29 cellular contexts compared by ENCODE assay signal in the genomic region with DNA sequence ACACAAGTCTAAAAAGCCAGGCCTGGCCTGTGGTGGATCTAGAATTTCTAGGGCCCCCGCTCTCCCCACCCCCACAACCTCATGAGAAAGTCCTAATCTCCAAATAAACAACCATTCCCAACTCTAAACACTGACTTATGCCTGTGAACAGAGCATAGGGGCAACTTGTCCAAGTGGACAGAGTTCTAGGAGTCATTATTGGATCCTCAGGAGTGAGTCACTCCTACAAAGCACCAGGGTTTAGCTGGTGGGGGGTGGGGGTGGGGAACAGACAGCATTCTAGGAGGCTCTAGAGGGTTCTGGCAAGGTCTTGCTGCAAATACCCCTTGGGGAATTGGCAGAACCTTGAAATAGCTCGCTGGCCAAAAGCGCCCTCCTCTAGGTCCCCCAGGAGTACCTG.
DNase-seq lines count a peak whose midpoint lies in the region; ATAC-seq and TF ChIP-seq lines count a peak whose summit lies in the region.
"Had no signal": no experiment of that assay in that cellular context is flagged by ENCODE, and none has a peak within 500 bp of the region (broad histone marks: within the 10 kb centered on the region; RNA-seq: fewer than 3 reads in every experiment).

No MANE protein-coding gene starts in this region.

- peak overlapping the region; percentile 35 for H3K18ac ChIP-seq in neuronal stem cell (ENCODE audit: low read length)

- no peaks in the 10 kb centered on the region for H3K36me3 ChIP-seq in BLaER1 treated with 17β-estradiol and CSF1 and Interleukin-3, amounts not matched to agents 10 nM and 100 nM
- H3K36me3 ChIP-seq in MG63 (no peaks in the 10 kb centered on the region), neuronal stem cell (replicated peaks in 1 of 2; ENCODE audit: control insufficient read depth in 2 of 2, insufficient read depth in 2 of 2, low read length in 2 of 2) (no peaks in the 10 kb centered on the region), MM.1S (replicated peaks; ENCODE audit: insufficient read depth, low read length) (no peaks in the 10 kb centered on the region)
- H3K36me3 ChIP-seq: ascending aorta, BE2C, HAP-1, heart left ventricle, sigmoid colon, tibial nerve had no signal

- no peaks in the 10 kb centered on the region for H3K27me3 ChIP-seq in BLaER1 treated with 17β-estradiol and CSF1 and Interleukin-3, amounts not matched to agents 10 nM and 100 nM
- H3K27me3 ChIP-seq in MG63 (no peaks in the 10 kb centered on the region), neuronal stem cell (ENCODE audit: control insufficient read depth in 3 of 3, insufficient read depth in 3 of 3, low read depth in 1 of 3, low read length in 3 of 3) (no peaks in the 10 kb centered on the region), MM.1S (replicated peaks; ENCODE audit: insufficient read depth, low read length) (no peaks in the 10 kb centered on the region)
- H3K27me3 ChIP-seq: ascending aorta, BE2C, sigmoid colon had no signal

- no peak overlapping the region for H3K9ac ChIP-seq in BLaER1 treated with 17β-estradiol and CSF1 and Interleukin-3, amounts not matched to agents 10 nM and 100 nM
- H3K9ac ChIP-seq in neuronal stem cell (ENCODE audit: low read depth, low read length, poor library complexity), result no peak overlapping the region
- no peak overlapping the region for H3K9ac ChIP-seq in MM.1S (ENCODE audit: low read length)

- TF ChIP-seq CTCF in fibroblast of villous mesenchyme (IDR thresholded peaks at IDR 0.05; ENCODE audit: insufficient read depth, low read depth, low read length) (no peak), MM.1S (IDR thresholded peaks at IDR 0.05; ENCODE audit: low read length) (no peak)

- H2BK120ac ChIP-seq in neuronal stem cell (ENCODE audit: low read depth, low read length), result no peak overlapping the region

- no peak overlapping the region for H3K4ac ChIP-seq in neuronal stem cell (ENCODE audit: low read length)

- no peaks in the 10 kb centered on the region for H3F3A ChIP-seq in MM.1S (ENCODE audit: insufficient read depth, low read length)

- peak overlapping the region in 1 of 11 experiments; percentile 6; a peak in 1 of 22 replicates for H3K27ac ChIP-seq in BLaER1 treated with 17β-estradiol and CSF1 and Interleukin-3, amounts not matched to agents 10 nM and 100 nM
- H3K27ac ChIP-seq in neuronal stem cell (replicated peaks; ENCODE audit: low read length) (no peak overlapping the region), MM.1S (ENCODE audit: low read length) (no peak overlapping the region)
- H3K27ac ChIP-seq: ascending aorta, heart left ventricle, sigmoid colon, tibial nerve had no signal

- no peak overlapping the region for H3K23ac ChIP-seq in neuronal stem cell (ENCODE audit: low read depth, low read length, poor library complexity)

- no peak overlapping the region for H2BK5ac ChIP-seq in neuronal stem cell (ENCODE audit: low read length)

- no peak overlapping the region for H2BK15ac ChIP-seq in neuronal stem cell (ENCODE audit: low read length)

- H3K4me3 ChIP-seq in BLaER1 treated with 17β-estradiol and CSF1 and Interleukin-3, amounts not matched to agents 10 nM and 100 nM, result no peak overlapping the region
- H3K4me3 ChIP-seq in MG63, result no peak overlapping the region
- H3K4me3 ChIP-seq in fibroblast of villous mesenchyme (ENCODE audit: low read depth, low read length), result no peak overlapping the region
- no peak overlapping the region for H3K4me3 ChIP-seq in neuronal stem cell (ENCODE audit: low read length in 2 of 2)
- no peak overlapping the region for H3K4me3 ChIP-seq in MM.1S (ENCODE audit: low read length)
- H3K4me3 ChIP-seq: ascending aorta, HAP-1, heart left ventricle, lung, sigmoid colon, tibial nerve had no signal

- no peaks in the 10 kb centered on the region for H3K9me2 ChIP-seq in MM.1S (replicated peaks; ENCODE audit: insufficient read depth, low read length)

- no peak overlapping the region for H2BK12ac ChIP-seq in neuronal stem cell (ENCODE audit: low read length)

- H2AK5ac ChIP-seq in neuronal stem cell (ENCODE audit: low read depth, low read length), result no peak overlapping the region

- ATAC-seq in HG02970 (IDR thresholded peaks at IDR 0.05; ENCODE audit: low FRiP score, unreplicated experiment), result no peak
- ATAC-seq: heart left ventricle had no signal

- no peaks in the 10 kb centered on the region for H3K79me1 ChIP-seq in neuronal stem cell (ENCODE audit: low read depth, low read length)

- H3K79me2 ChIP-seq in MM.1S (ENCODE audit: low read length), result no peaks in the 10 kb centered on the region

- H4K20me1 ChIP-seq in BLaER1 treated with 17β-estradiol and CSF1 and Interleukin-3, amounts not matched to agents 10 nM and 100 nM, result no peaks in the 10 kb centered on the region
- no peaks in the 10 kb centered on the region for H4K20me1 ChIP-seq in MM.1S (ENCODE audit: insufficient read depth, low read length)

- no peak overlapping the region for H3K14ac ChIP-seq in neuronal stem cell (ENCODE audit: low read length)

- H2AFZ ChIP-seq in neuronal stem cell (ENCODE audit: low read length) (peak overlapping the region; percentile 64), MM.1S (ENCODE audit: low read length) (no peak overlapping the region)

- no peak overlapping the region for H4K91ac ChIP-seq in neuronal stem cell (ENCODE audit: low read depth, low read length, poor library complexity)

- DNase-seq in MG63 (peak; percentile 27), fibroblast of villous mesenchyme (ENCODE audit: low read depth) (peak; percentile 47), neuronal stem cell (ENCODE audit: low spot score) (no peak), NCI-H187 treated with DMSO at 0.1 percent for 48 hours (lab: John Stamatoyannopoulos, UW) (no peak), MM.1S (no peak), NCI-H526 (lab: John Stamatoyannopoulos, UW) (no peak)
- DNase-seq: activated B cell treated with CpG ODN at 0.5 μM for 24 hours; activated CD4-positive, alpha-beta T cell treated with anti-CD3 and anti-CD28 coated beads, Interleukin-2, amount 50 U/mL, for 1 hour; activated effector memory CD4-positive, alpha-beta T cell treated with anti-CD3 and anti-CD28 coated beads, Interleukin-2, amount 50 U/mL, for 16 hours; activated naive CD8-positive, alpha-beta T cell treated with anti-CD3 and anti-CD28 coated beads, Interleukin-2, amount 10 ng/mL, durations not matched to agents 7 days and 5 days; activated T-cell treated with anti-CD3 and anti-CD28 coated beads, Interleukin-2, amount 50 U/mL, for 24 hours; BE2C; foreskin melanocyte; NCI-H1092 treated with DMSO at 0.1 percent for 48 hours; NCI-H1694 treated with DMSO at 0.1 percent for 48 hours; NCI-H2171; NCI-H524; OCI-M1; sigmoid colon; stimulated activated CD4-positive, alpha-beta T cell treated with anti-CD3 and anti-CD28 coated beads, Interleukin-15, amount 100 ng/mL, for 24 hours; stimulated activated CD4-positive, alpha-beta T cell treated with anti-CD3 and anti-CD28 coated beads, Interleukin-4, amount 100 ng/mL, for 4 hours; T-helper 1 cell had no signal

- no peak overlapping the region for H4K8ac ChIP-seq in neuronal stem cell (ENCODE audit: low read depth, low read length)

- H3K4me1 ChIP-seq in BLaER1 treated with 17β-estradiol and CSF1 and Interleukin-3, amounts not matched to agents 10 nM and 100 nM, result peaks cover 6 to 53% (median 45%) of the 10 kb centered on the region in 10 experiments
- H3K4me1 ChIP-seq in neuronal stem cell (ENCODE audit: control insufficient read depth in 2 of 2, insufficient read depth in 1 of 2, low read depth in 1 of 2, low read length in 2 of 2), result peaks cover 21 to 22% of the 10 kb centered on the region in 2 donors
- no peaks in the 10 kb centered on the region for H3K4me1 ChIP-seq in MM.1S (ENCODE audit: low read length)
- H3K4me1 ChIP-seq: ascending aorta, BE2C had no signal

- no CpG with 5 or more reads among the region's 3 CpGs for WGBS in neuronal stem cell (ENCODE audit: extremely low coverage in 2 of 2, insufficient read length in 2 of 2, insufficient replicate concordance in 1 of 2), 2 donors

- peaks cover 0 to 21% (median 11%) of the 10 kb centered on the region in 11 experiments; a peak in 16 of 22 replicates for H3K9me3 ChIP-seq in BLaER1 treated with 17β-estradiol and CSF1 and Interleukin-3, amounts not matched to agents 10 nM and 100 nM (replicated peaks in 1 of 11)
- no peaks in the 10 kb centered on the region for H3K9me3 ChIP-seq in MG63
- peaks cover 0 to 1% of the 10 kb centered on the region in 2 donors for H3K9me3 ChIP-seq in neuronal stem cell (replicated peaks in 1 of 2; ENCODE audit: control insufficient read depth in 2 of 2, insufficient read depth in 1 of 2, low read depth in 1 of 2, low read length in 2 of 2)
- H3K9me3 ChIP-seq in MM.1S (replicated peaks; ENCODE audit: insufficient read depth, low read length), result no peaks in the 10 kb centered on the region
- H3K9me3 ChIP-seq: ascending aorta, BE2C, HAP-1, sigmoid colon had no signal

- peak overlapping the region in 8 of 11 experiments; percentile 26 to 78 (median 56); a peak in 13 of 22 replicates for H3K4me2 ChIP-seq in BLaER1 treated with 17β-estradiol and CSF1 and Interleukin-3, amounts not matched to agents 10 nM and 100 nM
- H3K4me2 ChIP-seq in neuronal stem cell (ENCODE audit: insufficient read depth, low read length, poor library complexity, severe bottlenecking) (no peak overlapping the region), MM.1S (ENCODE audit: low read depth, low read length) (no peak overlapping the region)

Comparison
In these comparisons a context has a peak if more than half of its experiments do, and no peak if none do; other contexts are left out.
1. H3K4me2 ChIP-seq: peak in BLaER1 treated with 17β-estradiol and CSF1 and Interleukin-3, amounts not matched to agents 10 nM and 100 nM (8 of 11); none in neuronal stem cell (single experiment) and MM.1S (single experiment).
2. DNase-seq: peak in MG63 (single experiment) and fibroblast of villous mesenchyme (single experiment); none in neuronal stem cell (single experiment), NCI-H187 treated with DMSO at 0.1 percent for 48 hours (single experiment), MM.1S (single experiment) and NCI-H526 (0 of 2).